ENCODE assay signal across 1 cellular context in the genomic region with DNA sequence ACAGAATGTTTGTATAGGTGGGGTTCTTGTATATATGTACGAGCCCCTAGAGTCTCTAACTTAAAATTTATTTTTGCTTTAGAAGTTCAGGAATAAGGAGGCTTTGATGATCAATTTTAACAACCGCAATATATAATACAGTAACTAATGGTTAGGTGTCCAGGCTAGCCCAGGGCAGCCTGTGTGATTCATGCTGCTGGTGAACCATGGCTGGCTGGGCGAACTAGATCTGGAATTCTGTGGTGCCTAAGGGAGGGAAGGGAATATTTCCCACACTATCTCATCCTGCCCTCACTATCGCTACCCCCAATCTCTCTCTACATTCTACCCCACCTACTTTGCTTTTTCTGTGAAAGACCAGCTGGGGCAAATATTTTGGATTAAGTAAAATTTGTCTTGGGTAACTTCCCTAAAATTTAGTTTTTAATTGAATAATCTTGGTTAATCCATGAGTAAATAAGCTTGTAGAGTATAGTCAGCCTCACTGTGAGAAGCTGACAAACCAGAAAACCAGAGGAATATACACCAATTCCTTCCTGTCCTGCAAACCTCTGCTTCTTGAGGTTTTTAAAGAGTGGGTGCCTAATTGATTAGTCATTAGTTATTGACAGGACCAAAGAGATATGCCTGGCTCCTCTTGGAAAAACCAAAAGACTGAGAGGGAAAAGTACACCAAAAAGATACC.
A peak's percentile ranks its signal among the peaks of the same experiment; 100 is the strongest.
TF ChIP-seq lines count a peak whose summit lies in the region.

No MANE protein-coding gene starts in this region.

TF ChIP-seq in A549, 52 proteins besides CTCF, POLR2A, EP300 and RAD21:
- TF ChIP-seq RCOR1 (IDR thresholded peaks at IDR 0.05; ENCODE audit: low read depth, low read length), result no peak
- TF ChIP-seq SMC3 (IDR thresholded peaks at IDR 0.05), result no peak
- no peak for TF ChIP-seq FOSB (CRISPR knock-in tag; IDR thresholded peaks at IDR 0.05)
- TF ChIP-seq, protein P1, sequence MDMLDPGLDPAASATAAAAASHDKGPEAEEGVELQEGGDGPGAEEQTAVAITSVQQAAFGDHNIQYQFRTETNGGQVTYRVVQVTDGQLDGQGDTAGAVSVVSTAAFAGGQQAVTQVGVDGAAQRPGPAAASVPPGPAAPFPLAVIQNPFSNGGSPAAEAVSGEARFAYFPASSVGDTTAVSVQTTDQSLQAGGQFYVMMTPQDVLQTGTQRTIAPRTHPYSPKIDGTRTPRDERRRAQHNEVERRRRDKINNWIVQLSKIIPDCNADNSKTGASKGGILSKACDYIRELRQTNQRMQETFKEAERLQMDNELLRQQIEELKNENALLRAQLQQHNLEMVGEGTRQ (IDR thresholded peaks at IDR 0.05), result no peak
- no peak for TF ChIP-seq FOSL2 (IDR thresholded peaks at IDR 0.05)
- peak; percentile 6; the same call in 1 of the 2 replicates for TF ChIP-seq FOSL2 (CRISPR knock-in tag; IDR thresholded peaks at IDR 0.05)
- TF ChIP-seq CHD2 (IDR thresholded peaks at IDR 0.05; ENCODE audit: low read length, partially characterized antibody), result no peak
- TF ChIP-seq CEBPB (IDR thresholded peaks at IDR 0.05), result no peak
TF ChIP-seq in A549: peak in this region for 1.
